24 cellular contexts compared by ENCODE assay signal in the genomic region with DNA sequence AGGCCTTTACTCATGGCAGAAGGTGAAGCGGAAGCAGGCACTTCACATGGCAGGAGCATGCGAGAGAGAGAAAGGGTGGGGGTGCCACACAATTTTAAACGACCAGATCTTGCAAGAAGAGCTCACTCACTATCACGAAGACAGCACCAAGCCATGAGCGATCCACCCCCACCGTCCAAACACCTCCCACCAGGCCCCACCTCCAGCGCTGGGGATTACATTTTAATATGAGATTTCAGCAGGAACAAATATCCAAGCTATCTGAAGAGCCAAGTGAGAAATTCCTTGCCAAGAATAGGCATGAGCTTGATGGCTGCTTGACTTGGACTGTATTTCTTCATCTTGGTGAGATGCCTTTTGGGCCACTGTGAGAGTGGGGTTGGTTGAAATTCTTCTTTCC.
"Had no signal": no experiment of that assay in that cellular context is flagged by ENCODE, and none has a peak within 500 bp of the region (broad histone marks: within the 10 kb centered on the region; RNA-seq: fewer than 3 reads in every experiment).

No MANE protein-coding gene starts in this region.

- H3K36me3 ChIP-seq: ascending aorta had no signal

- H3K4me1 ChIP-seq: ascending aorta, body of pancreas had no signal

- H3K27ac ChIP-seq: ascending aorta, body of pancreas, SK-N-MC, VCaP had no signal

- DNase-seq: activated CD4-positive, alpha-beta memory T cell treated with anti-CD3 and anti-CD28 coated beads for 36 hours; activated CD4-positive, alpha-beta T cell treated with anti-CD3 and anti-CD28 coated beads, Interleukin-2, amount 10 ng/mL, durations not matched to agents 7 days and 5 days; activated CD4-positive, CD25-positive, alpha-beta regulatory T cell; activated CD8-positive, alpha-beta memory T cell treated with anti-CD3 and anti-CD28 coated beads for 24 hours; activated effector memory CD4-positive, alpha-beta T cell treated with anti-CD3 and anti-CD28 coated beads, Interleukin-2, amount 50 U/mL, for 16 hours; activated naive CD4-positive, alpha-beta T cell treated with Interleukin-2 at 50 U/mL for 16 hours; activated naive CD8-positive, alpha-beta T cell treated with anti-CD3 and anti-CD28 coated beads, Interleukin-2, amount 50 U/mL, for 24 hours; activated T-cell treated with anti-CD3 and anti-CD28 coated beads, Interleukin-2, amount 50 U/mL, for 4 hours; amniotic stem cell; body of pancreas; KG1; NCI-H1048; NCI-H146; NCI-H187 treated with DMSO at 0.1 percent for 48 hours; NCI-H2081 treated with DMSO at 0.1 percent for 48 hours; NCI-H446; NCI-H524; PC-3; T-cell; T-helper 2 cell had no signal

- H3K9me3 ChIP-seq: ascending aorta, body of pancreas had no signal

- H3K27me3 ChIP-seq: ascending aorta, body of pancreas had no signal

- H3K4me3 ChIP-seq: ascending aorta, body of pancreas, SK-N-MC had no signal

- ATAC-seq: activated naive CD4-positive, alpha-beta T cell treated with anti-CD3 and anti-CD28 coated beads, Interleukin-2, amount 50 U/mL, for 72 hours; activated naive CD8-positive, alpha-beta T cell treated with anti-CD3 and anti-CD28 coated beads, Interleukin-2, amount 50 U/mL, for 24 hours; activated T-cell treated with anti-CD3 and anti-CD28 coated beads, Interleukin-2, amount 50 U/mL, for 4 hours; body of pancreas; PC-3; T-cell had no signal
